1 cellular context compared by ENCODE assay signal in genomic region chr16:74666425-74667214, GRCh38.
TF ChIP-seq lines count a peak whose summit lies in the region.

TSS of gene RFWD3 (minus strand) at chr16:74666877. CDS start at chr16:74661449, 5,428 bp downstream.

TF ChIP-seq in K562, 482 proteins besides CTCF, POLR2A, EP300 and RAD21 (continued from another document and continues in another):
- no peak for TF ChIP-seq TCF7 (IDR thresholded peaks at IDR 0.05; ENCODE audit: borderline replicate concordance)
- peak in 1 of 2 experiments; percentile 49; a peak in 2 of 4 replicates for TF ChIP-seq SRF (CRISPR knock-in tag; IDR thresholded peaks at IDR 0.05)
- TF ChIP-seq NUFIP1 (IDR thresholded peaks at IDR 0.05; ENCODE audit: partially characterized antibody) = no peak
- TF ChIP-seq ASH1L (IDR thresholded peaks at IDR 0.05; ENCODE audit: borderline replicate concordance, low read depth, partially characterized antibody) = peak; percentile 99
- TF ChIP-seq ZNF24 (IDR thresholded peaks at IDR 0.05) = no peak
- TF ChIP-seq NELFE (IDR thresholded peaks at IDR 0.05; ENCODE audit: insufficient read depth, insufficient read length) = no peak
- no peak for TF ChIP-seq ZNF696 (CRISPR knock-in tag; conservative IDR thresholded peaks at IDR 0.05)
- no peak for TF ChIP-seq CHAMP1 (IDR thresholded peaks at IDR 0.05)
- no peak for TF ChIP-seq RBM39 (optimal IDR thresholded peaks at IDR 0.05; ENCODE audit: low read depth, low read length)
- TF ChIP-seq ZNF140 (CRISPR knock-in tag; IDR thresholded peaks at IDR 0.05) = no peak
- no peak for TF ChIP-seq MCM2 (IDR thresholded peaks at IDR 0.05; ENCODE audit: low read depth)
- TF ChIP-seq CUX1 (CRISPR knock-in tag; IDR thresholded peaks at IDR 0.05) = no peak
- no peak for TF ChIP-seq BHLHE40 (IDR thresholded peaks at IDR 0.05; ENCODE audit: low read length)
- TF ChIP-seq NFE2L1 (tag; IDR thresholded peaks at IDR 0.05; ENCODE audit: borderline replicate concordance, low read depth) = no peak
- TF ChIP-seq THAP12 (CRISPR knock-in tag; IDR thresholded peaks at IDR 0.05) = peak; percentile 82
- TF ChIP-seq MCM7 (IDR thresholded peaks at IDR 0.05) = no peak
- TF ChIP-seq FOXP4 (CRISPR knock-in tag; IDR thresholded peaks at IDR 0.05; ENCODE audit: borderline replicate concordance) = no peak
- TF ChIP-seq RNF2 (IDR thresholded peaks at IDR 0.05) = peak; percentile 69; the same call in 1 of the 2 replicates
- TF ChIP-seq CEBPB (tag; IDR thresholded peaks at IDR 0.05) = no peak
- TF ChIP-seq TSHZ1 (CRISPR knock-in tag; IDR thresholded peaks at IDR 0.05) = no peak
- TF ChIP-seq ETV6 (IDR thresholded peaks at IDR 0.05; ENCODE audit: borderline replicate concordance in 1 of 2, low read depth in 2 of 2, low read length in 1 of 2) = no peak
- no peak for TF ChIP-seq ETV6 (CRISPR knock-in tag; IDR thresholded peaks at IDR 0.05; ENCODE audit: borderline replicate concordance)
- no peak for TF ChIP-seq HNRNPK (IDR thresholded peaks at IDR 0.05; ENCODE audit: low read depth, low read length, poor library complexity, severe bottlenecking)
- no peak for TF ChIP-seq ZBED1 (IDR thresholded peaks at IDR 0.05)
- no peak for TF ChIP-seq BCOR (IDR thresholded peaks at IDR 0.05)
- 0 out of 2 replicates have a peak, but pooled peaks have one; percentile 7 for TF ChIP-seq ARID3A (IDR thresholded peaks at IDR 0.05; ENCODE audit: borderline replicate concordance, low read depth, low read length)
- TF ChIP-seq XRCC3 (IDR thresholded peaks at IDR 0.05) = no peak
- TF ChIP-seq SRSF7 (optimal IDR thresholded peaks at IDR 0.05; ENCODE audit: low read depth, low read length) = no peak
- peak; percentile 93 for TF ChIP-seq CREM (IDR thresholded peaks at IDR 0.05; ENCODE audit: low read depth)
- TF ChIP-seq RBFOX2 (IDR thresholded peaks at IDR 0.05; ENCODE audit: low read depth, low read length) = peak; percentile 99
- TF ChIP-seq ZBTB2 (IDR thresholded peaks at IDR 0.05) = no peak
- peak; percentile 91 for TF ChIP-seq NFYB (IDR thresholded peaks at IDR 0.05; ENCODE audit: extremely low read depth, insufficient read length)
- TF ChIP-seq SPI1 (IDR thresholded peaks at IDR 0.05; ENCODE audit: borderline replicate concordance, low read depth, low read length) = no peak
- no peak for TF ChIP-seq SRSF9 (IDR thresholded peaks at IDR 0.05; ENCODE audit: borderline replicate concordance, low read depth, low read length)
- peak; percentile 57 for TF ChIP-seq E2F4 (CRISPR knock-in tag; IDR thresholded peaks at IDR 0.05; ENCODE audit: low read depth)
- TF ChIP-seq RBM17 (IDR thresholded peaks at IDR 0.05; ENCODE audit: borderline replicate concordance, low read depth, low read length) = no peak
- no peak for TF ChIP-seq SIRT6 (IDR thresholded peaks at IDR 0.05; ENCODE audit: low read depth, low read length)
- TF ChIP-seq CCAR2 (IDR thresholded peaks at IDR 0.05; ENCODE audit: low read depth, low read length) = no peak
- TF ChIP-seq PATZ1 (CRISPR knock-in tag; IDR thresholded peaks at IDR 0.05; ENCODE audit: borderline replicate concordance) = no peak
